In genomic region chr2:240256704-240257637, GRCh38 we compare ENCODE assay signal across 1 cellular context.
TF ChIP-seq lines count a peak whose summit lies in the region.

No MANE protein-coding gene starts in this region.

TF ChIP-seq in HCT116, 20 proteins besides CTCF, POLR2A, EP300 and RAD21 (continued from another document):
- no peak for TF ChIP-seq REST (IDR thresholded peaks at IDR 0.05; ENCODE audit: low read depth)
- TF ChIP-seq MAX (IDR thresholded peaks at IDR 0.05), result no peak
- TF ChIP-seq SP1 (IDR thresholded peaks at IDR 0.05; ENCODE audit: low read depth), result no peak
- no peak for TF ChIP-seq EZH2 (IDR thresholded peaks at IDR 0.05)
- no peak for TF ChIP-seq EZH2phosphoT487 (IDR thresholded peaks at IDR 0.05; ENCODE audit: borderline replicate concordance)
- no peak for TF ChIP-seq JUND (IDR thresholded peaks at IDR 0.05)
- TF ChIP-seq CEBPB (IDR thresholded peaks at IDR 0.05; ENCODE audit: low read depth), result no peak
